In the genomic region with DNA sequence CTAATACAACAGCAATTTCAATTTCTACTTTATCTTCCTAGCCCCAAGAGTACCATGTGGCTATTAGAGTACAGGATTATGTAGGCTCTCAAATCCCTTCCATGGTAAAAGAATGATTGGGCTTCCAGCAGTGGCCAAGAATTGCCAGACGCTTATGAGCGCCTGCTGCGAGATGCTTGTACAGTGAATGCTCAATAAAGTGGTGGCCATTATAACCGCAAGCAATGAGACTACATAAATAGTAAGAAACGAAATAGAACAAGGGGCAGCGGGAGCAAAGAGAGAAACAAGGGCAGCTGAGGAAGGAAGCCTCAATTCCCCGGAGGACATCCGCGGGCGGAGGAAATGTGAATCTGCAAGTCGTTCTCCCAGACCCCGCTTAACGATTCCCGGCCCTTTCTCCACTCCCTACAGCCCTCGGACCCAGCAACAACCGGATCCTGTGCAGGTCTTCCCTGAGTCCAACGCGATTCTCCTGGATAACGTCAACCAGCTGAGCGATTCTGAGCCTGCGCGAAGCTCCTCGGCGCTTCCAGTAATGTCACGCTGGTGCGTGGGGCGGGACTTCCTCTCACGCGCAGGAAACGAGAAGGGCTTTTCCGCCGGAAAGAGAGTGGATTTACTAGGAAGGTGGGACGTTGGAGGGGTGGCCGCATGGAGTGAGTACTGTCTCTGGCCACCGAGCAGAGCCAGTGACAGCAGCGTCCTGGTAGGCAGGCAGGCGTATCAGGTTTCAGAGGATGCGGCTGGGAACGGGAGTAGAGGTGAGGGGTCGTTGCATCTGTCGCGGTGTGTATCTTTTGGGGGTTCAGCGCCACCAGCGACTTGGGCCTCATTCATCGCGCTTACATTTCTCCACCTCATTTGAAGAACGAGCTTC, we compare ENCODE assay signal across 8 cellular contexts. TPM values are rescaled to one million over a fixed set of nuclear protein-coding genes. Genes with fewer than 3 reads are reported as not detected.
DNase-seq lines count a peak whose midpoint lies in the region; ATAC-seq, FAIRE-seq and TF ChIP-seq lines count a peak whose summit lies in the region.

No MANE protein-coding gene starts in this region.

- peak overlapping the region; percentile 97 for H3K27ac Mint-ChIP-seq in type B pancreatic cell

- no peak for TF ChIP-seq CTCF in adrenal gland (IDR thresholded peaks at IDR 0.05)
- TF ChIP-seq CTCF in heart left ventricle (IDR thresholded peaks at IDR 0.05) = no peak
- no peak for TF ChIP-seq CTCF in type B pancreatic cell (conservative IDR thresholded peaks at IDR 0.05)

- peak; percentile 90 for ATAC-seq in HG02840 (IDR thresholded peaks at IDR 0.05; ENCODE audit: low FRiP score, unreplicated experiment)
- peak; percentile 97 to 99 (median 99) for ATAC-seq in heart left ventricle

- peak; percentile 64 for DNase-seq in GM12892 (ENCODE audit: insufficient read length)
- peak; percentile 45 for DNase-seq in NCI-H1436 treated with DMSO at 0.1 percent for 48 hours (lab: John Stamatoyannopoulos, UW)
- DNase-seq in T follicular helper cell (ENCODE audit: low read depth) = peak; percentile 71
- DNase-seq in adrenal gland = peak; percentile 94 to 97 (median 94)
- peak; percentile 91 to 95 (median 93) for DNase-seq in heart left ventricle
- DNase-seq in pons (ENCODE audit: low spot score) = peak; percentile 97
- peak; percentile 90 for DNase-seq in type B pancreatic cell (ENCODE audit: extremely low spot score, unreplicated experiment)

- H3K9me3 Mint-ChIP-seq in type B pancreatic cell = no peaks in the 10 kb centered on the region

- TF ChIP-seq POLR2A in GM12892 (IDR thresholded peaks at IDR 0.05; ENCODE audit: low read depth, low read length) (peak; percentile 93), adrenal gland (IDR thresholded peaks at IDR 0.05) (peak; percentile 77 to 93), heart left ventricle (IDR thresholded peaks at IDR 0.05) (peak in 1 of 2 donors; percentile 82)

- peak; percentile 90 for FAIRE-seq in GM12892 (lab: Jason Lieb, UNC)

- peaks cover 0 to 8% of the 10 kb centered on the region in 2 donors for H3K36me3 ChIP-seq in adrenal gland (replicated peaks in 1 of 2)
- peaks cover 0 to 30% (median 22%) of the 10 kb centered on the region in 9 donors for H3K36me3 ChIP-seq in heart left ventricle

- H3K36me3 Mint-ChIP-seq in type B pancreatic cell = peaks cover 13% of the 10 kb centered on the region

- H3K9me3 ChIP-seq in adrenal gland (replicated peaks in 1 of 3) = no peaks in the 10 kb centered on the region
- H3K9me3 ChIP-seq in heart left ventricle = no peaks in the 10 kb centered on the region

- H3K4me3 Mint-ChIP-seq in type B pancreatic cell = peak overlapping the region; percentile 100

- H3K4me1 Mint-ChIP-seq in type B pancreatic cell (ENCODE audit: unreplicated experiment) = peaks cover 15% of the 10 kb centered on the region

- H3K27me3 ChIP-seq in adrenal gland (no peaks in the 10 kb centered on the region), heart left ventricle (no peaks in the 10 kb centered on the region)

- peaks cover 11 to 22% of the 10 kb centered on the region in 2 donors for H3K4me1 ChIP-seq in adrenal gland (replicated peaks in 1 of 2)
- peaks cover 0 to 36% (median 17%) of the 10 kb centered on the region in 12 donors for H3K4me1 ChIP-seq in heart left ventricle

- 0 to 2% (median 0%) methylated on average over 27 to 47 of the region's 47 CpGs for WGBS in adrenal gland, 4 donors
- WGBS in heart left ventricle, 4 donors = 0 to 1% (median 0%) methylated on average over 43 to 47 of the region's 47 CpGs

- no peaks in the 10 kb centered on the region for H3K27me3 Mint-ChIP-seq in type B pancreatic cell

- peak overlapping the region; percentile 68 to 97 (median 90) for H3K27ac ChIP-seq in adrenal gland
- H3K27ac ChIP-seq in heart left ventricle = peak overlapping the region; percentile 27 to 95 (median 90)

- H3K4me3 ChIP-seq in adrenal gland (peak overlapping the region; percentile 25 to 90 (median 74)), heart left ventricle (peak overlapping the region; percentile 25 to 95 (median 77))

- intact Hi-C loops in adrenal gland (cut with DNase I) (loop anchor here in 1 of 2 donors (10.0 kb wide), 1 partner anchor 205 kb away; a partner anchor contains a TSS), heart left ventricle (cut with DNase I) (loop anchor here in 6 of 10 donors (2.0 to 10.0 kb wide), 5 partner anchors 55 to 235 kb away; a partner anchor contains a TSS)

RNA-seq across cellular contexts. Expression of a gene that starts 40.5 kb away (rescaled TPM):
- polyA plus RNA-seq in GM12892 (2012; ENCODE audit: missing spikeins) = not detected
- total RNA-seq in adrenal gland (1 to 10 TPM in 7 of 8 donors, under 1 TPM in 1; 0.54 to 7.7 (median 3.0) TPM), heart left ventricle (1 to 10 TPM in 1 of 9 donors, under 1 TPM in 5, not detected in 3; 0.22 to 5.2 (median 0.54) TPM), type B pancreatic cell (ENCODE audit: low replicate concordance) (7.3 and 8.0 TPM in 2 replicates)
- polyA plus RNA-seq in adrenal gland (10 to 100 TPM; 10.8 to 28.9 (median 18.2) TPM), heart left ventricle (under 1 TPM; 0.06 to 0.11 TPM)

RNA-seq across cellular contexts. Expression of a gene that starts 55.7 kb away (rescaled TPM):
- 0.15 TPM for polyA plus RNA-seq in GM12892 (2012; ENCODE audit: missing spikeins)
- not detected for total RNA-seq in adrenal gland
- polyA plus RNA-seq in adrenal gland = under 1 TPM in 1 of 3 donors, not detected in 2; 0.03 TPM
- total RNA-seq in heart left ventricle = 100 to 1,000 TPM in 1 of 9 donors, 10 to 100 TPM in 8; 11.7 to 140 (median 71.6) TPM
- 10 to 100 TPM in 1 of 2 donors, 1 to 10 TPM in 1; 3.6 to 29.8 TPM for polyA plus RNA-seq in heart left ventricle
- total RNA-seq in type B pancreatic cell (ENCODE audit: low replicate concordance) = not detected in 2 replicates

RNA-seq across cellular contexts. Expression of a gene that starts 59.2 kb away (rescaled TPM):
- polyA plus RNA-seq in GM12892 (2012; ENCODE audit: missing spikeins) = 3.9 TPM
- total RNA-seq in adrenal gland = 1 to 10 TPM; 5.6 to 10.0 (median 8.8) TPM
- polyA plus RNA-seq in adrenal gland = 1 to 10 TPM; 4.5 to 6.8 (median 5.0) TPM
- total RNA-seq in heart left ventricle = 1 to 10 TPM; 4.6 to 9.1 (median 6.3) TPM
- 1 to 10 TPM; 2.8 to 7.4 TPM for polyA plus RNA-seq in heart left ventricle
- total RNA-seq in type B pancreatic cell (ENCODE audit: low replicate concordance) = 9.0 and 10.9 TPM in 2 replicates

Comparison
In these comparisons a context has a peak if more than half of its experiments do, and no peak if none do; other contexts are left out.
1. Peak in every context shown above with its lines: DNase-seq, ATAC-seq, H3K4me3 ChIP-seq and H3K27ac ChIP-seq.
2. DNase-seq: peak in every context shown above with its lines; median percentile 97 in pons; 94 in adrenal gland; 93 in heart left ventricle; 90 in type B pancreatic cell; 71 in T follicular helper cell; 64 in GM12892; 45 in NCI-H1436 treated with DMSO at 0.1 percent for 48 hours.
3. RNA of a gene that starts 55.7 kb away (total RNA-seq): 11.7 to 140 TPM in heart left ventricle; not detected in adrenal gland and not detected in type B pancreatic cell; every median in the first group is over 10 times any median in the second.